7 cellular contexts compared by ENCODE assay signal in genomic region chr11:40397141-40397540, GRCh38.
"Had no signal": no experiment of that assay in that cellular context is flagged by ENCODE, and none has a peak within 500 bp of the region (broad histone marks: within the 10 kb centered on the region; RNA-seq: fewer than 3 reads in every experiment).

No MANE protein-coding gene starts in this region.

- DNase-seq: GM23248, GOT3, H9, HCEC 1CT, KBM-7 had no signal

- ATAC-seq: HepG2 had no signal

- H3K9ac ChIP-seq: GM23248 had no signal

- H3K4me3 ChIP-seq: GM23248 had no signal

- H2AFZ ChIP-seq: GM23248 had no signal

- H3K27ac ChIP-seq: GM23248, HL-60 had no signal
